ENCODE assay signal across 1 cellular context in the genomic region with DNA sequence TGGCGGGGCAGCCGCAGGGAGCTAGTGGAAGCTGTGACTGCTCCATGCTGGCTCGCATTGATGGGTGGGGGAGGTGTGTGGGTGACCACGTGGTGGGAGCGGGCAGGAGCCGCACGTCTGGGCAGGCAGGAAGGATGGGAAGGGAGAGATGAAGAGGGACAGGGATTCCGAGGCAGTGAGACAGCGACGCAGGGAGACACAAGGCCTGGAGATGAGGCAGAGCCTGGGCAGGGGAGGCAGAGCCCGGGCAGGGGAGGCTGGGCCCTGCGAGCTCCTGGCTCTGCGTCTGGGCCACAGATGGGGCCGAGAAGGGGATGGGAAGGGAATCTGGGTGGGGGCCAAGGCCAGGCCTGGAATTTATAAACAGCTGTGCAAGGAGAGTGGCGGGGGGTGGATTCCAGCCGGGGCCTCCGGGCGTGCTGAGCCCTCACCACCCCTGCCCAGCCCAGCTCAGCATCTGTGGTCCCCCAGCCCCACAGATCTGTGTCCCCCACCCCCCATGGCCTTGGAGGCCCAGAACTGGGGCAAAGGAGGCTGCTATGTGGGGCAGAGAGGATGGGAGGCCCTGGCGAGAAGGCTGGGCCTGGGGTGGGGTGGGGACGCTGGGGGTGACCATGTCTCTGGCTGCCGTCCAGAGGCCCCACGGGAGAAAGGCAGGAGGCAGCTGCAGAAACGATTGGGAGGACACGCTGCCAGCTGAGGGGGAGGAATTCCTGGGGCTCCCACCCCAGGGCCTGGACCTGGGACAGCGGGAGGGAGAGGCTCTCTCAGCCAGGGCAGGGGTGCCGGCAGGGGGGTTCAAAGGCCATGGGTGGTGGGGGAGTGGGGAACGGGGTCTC.
TF ChIP-seq lines count a peak whose summit lies in the region.

No MANE protein-coding gene starts in this region.

TF ChIP-seq in HepG2, 621 proteins besides CTCF, POLR2A, EP300 and RAD21 (continued from another document and continues in another):
- TF ChIP-seq UBTF (CRISPR knock-in tag; IDR thresholded peaks at IDR 0.05), result peak; percentile 66
- TF ChIP-seq SP1 (IDR thresholded peaks at IDR 0.05), result no peak
- no peak for TF ChIP-seq SP1 (CRISPR knock-in tag; IDR thresholded peaks at IDR 0.05)
- TF ChIP-seq ZNF747 (CRISPR knock-in tag; IDR thresholded peaks at IDR 0.05; ENCODE audit: borderline replicate concordance), result no peak
- no peak for TF ChIP-seq ATAD3A (CRISPR knock-in tag; IDR thresholded peaks at IDR 0.05)
- no peak for TF ChIP-seq NFATC3 (CRISPR knock-in tag; IDR thresholded peaks at IDR 0.05)
- TF ChIP-seq RARG (CRISPR knock-in tag; IDR thresholded peaks at IDR 0.05; ENCODE audit: low read depth), result no peak
- TF ChIP-seq ZFX (CRISPR knock-in tag; IDR thresholded peaks at IDR 0.05; ENCODE audit: low read depth), result peak; percentile 90; the same call in 1 of the 2 replicates
- TF ChIP-seq, protein P1, sequence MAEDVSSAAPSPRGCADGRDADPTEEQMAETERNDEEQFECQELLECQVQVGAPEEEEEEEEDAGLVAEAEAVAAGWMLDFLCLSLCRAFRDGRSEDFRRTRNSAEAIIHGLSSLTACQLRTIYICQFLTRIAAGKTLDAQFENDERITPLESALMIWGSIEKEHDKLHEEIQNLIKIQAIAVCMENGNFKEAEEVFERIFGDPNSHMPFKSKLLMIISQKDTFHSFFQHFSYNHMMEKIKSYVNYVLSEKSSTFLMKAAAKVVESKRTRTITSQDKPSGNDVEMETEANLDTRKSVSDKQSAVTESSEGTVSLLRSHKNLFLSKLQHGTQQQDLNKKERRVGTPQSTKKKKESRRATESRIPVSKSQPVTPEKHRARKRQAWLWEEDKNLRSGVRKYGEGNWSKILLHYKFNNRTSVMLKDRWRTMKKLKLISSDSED (CRISPR knock-in tag; IDR thresholded peaks at IDR 0.05), result no peak
- TF ChIP-seq, protein P2, sequence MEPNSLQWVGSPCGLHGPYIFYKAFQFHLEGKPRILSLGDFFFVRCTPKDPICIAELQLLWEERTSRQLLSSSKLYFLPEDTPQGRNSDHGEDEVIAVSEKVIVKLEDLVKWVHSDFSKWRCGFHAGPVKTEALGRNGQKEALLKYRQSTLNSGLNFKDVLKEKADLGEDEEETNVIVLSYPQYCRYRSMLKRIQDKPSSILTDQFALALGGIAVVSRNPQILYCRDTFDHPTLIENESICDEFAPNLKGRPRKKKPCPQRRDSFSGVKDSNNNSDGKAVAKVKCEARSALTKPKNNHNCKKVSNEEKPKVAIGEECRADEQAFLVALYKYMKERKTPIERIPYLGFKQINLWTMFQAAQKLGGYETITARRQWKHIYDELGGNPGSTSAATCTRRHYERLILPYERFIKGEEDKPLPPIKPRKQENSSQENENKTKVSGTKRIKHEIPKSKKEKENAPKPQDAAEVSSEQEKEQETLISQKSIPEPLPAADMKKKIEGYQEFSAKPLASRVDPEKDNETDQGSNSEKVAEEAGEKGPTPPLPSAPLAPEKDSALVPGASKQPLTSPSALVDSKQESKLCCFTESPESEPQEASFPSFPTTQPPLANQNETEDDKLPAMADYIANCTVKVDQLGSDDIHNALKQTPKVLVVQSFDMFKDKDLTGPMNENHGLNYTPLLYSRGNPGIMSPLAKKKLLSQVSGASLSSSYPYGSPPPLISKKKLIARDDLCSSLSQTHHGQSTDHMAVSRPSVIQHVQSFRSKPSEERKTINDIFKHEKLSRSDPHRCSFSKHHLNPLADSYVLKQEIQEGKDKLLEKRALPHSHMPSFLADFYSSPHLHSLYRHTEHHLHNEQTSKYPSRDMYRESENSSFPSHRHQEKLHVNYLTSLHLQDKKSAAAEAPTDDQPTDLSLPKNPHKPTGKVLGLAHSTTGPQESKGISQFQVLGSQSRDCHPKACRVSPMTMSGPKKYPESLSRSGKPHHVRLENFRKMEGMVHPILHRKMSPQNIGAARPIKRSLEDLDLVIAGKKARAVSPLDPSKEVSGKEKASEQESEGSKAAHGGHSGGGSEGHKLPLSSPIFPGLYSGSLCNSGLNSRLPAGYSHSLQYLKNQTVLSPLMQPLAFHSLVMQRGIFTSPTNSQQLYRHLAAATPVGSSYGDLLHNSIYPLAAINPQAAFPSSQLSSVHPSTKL (CRISPR knock-in tag; IDR thresholded peaks at IDR 0.05), result peak; percentile 38; the same call in 1 of the 2 replicates
- TF ChIP-seq, protein P3, sequence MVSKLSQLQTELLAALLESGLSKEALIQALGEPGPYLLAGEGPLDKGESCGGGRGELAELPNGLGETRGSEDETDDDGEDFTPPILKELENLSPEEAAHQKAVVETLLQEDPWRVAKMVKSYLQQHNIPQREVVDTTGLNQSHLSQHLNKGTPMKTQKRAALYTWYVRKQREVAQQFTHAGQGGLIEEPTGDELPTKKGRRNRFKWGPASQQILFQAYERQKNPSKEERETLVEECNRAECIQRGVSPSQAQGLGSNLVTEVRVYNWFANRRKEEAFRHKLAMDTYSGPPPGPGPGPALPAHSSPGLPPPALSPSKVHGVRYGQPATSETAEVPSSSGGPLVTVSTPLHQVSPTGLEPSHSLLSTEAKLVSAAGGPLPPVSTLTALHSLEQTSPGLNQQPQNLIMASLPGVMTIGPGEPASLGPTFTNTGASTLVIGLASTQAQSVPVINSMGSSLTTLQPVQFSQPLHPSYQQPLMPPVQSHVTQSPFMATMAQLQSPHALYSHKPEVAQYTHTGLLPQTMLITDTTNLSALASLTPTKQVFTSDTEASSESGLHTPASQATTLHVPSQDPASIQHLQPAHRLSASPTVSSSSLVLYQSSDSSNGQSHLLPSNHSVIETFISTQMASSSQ (IDR thresholded peaks at IDR 0.05; ENCODE audit: low read depth), result no peak
- TF ChIP-seq, protein P3 (CRISPR knock-in tag; IDR thresholded peaks at IDR 0.05; ENCODE audit: borderline replicate concordance), result no peak
- no peak for TF ChIP-seq XBP1 (CRISPR knock-in tag; IDR thresholded peaks at IDR 0.05)
- 0 out of 2 replicates have a peak, but pooled peaks have one; percentile 18 for TF ChIP-seq GATAD2A (CRISPR knock-in tag; IDR thresholded peaks at IDR 0.05)
- TF ChIP-seq, protein P4, sequence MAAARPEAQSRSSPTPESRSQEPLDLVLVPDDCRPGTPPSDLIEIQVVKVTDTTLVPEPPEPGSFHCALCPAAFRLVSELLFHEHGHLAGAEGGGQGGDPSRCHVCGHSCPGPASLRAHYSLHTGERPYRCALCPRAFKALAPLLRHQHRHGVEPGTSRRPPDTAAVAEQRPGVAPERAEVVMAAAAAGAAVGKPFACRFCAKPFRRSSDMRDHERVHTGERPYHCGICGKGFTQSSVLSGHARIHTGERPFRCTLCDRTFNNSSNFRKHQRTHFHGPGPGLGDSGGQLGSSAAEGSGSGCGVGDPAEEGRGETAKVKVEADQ (CRISPR knock-in tag; IDR thresholded peaks at IDR 0.05; ENCODE audit: borderline replicate concordance), result no peak
- no peak for TF ChIP-seq ETV5 (CRISPR knock-in tag; IDR thresholded peaks at IDR 0.05; ENCODE audit: borderline replicate concordance)
- 0 out of 2 replicates have a peak, but pooled peaks have one; percentile 26 for TF ChIP-seq SNAPC4 (CRISPR knock-in tag; IDR thresholded peaks at IDR 0.05)
- peak; percentile 50 for TF ChIP-seq SAP130 (CRISPR knock-in tag; IDR thresholded peaks at IDR 0.05; ENCODE audit: low read depth)
- TF ChIP-seq, protein P5, sequence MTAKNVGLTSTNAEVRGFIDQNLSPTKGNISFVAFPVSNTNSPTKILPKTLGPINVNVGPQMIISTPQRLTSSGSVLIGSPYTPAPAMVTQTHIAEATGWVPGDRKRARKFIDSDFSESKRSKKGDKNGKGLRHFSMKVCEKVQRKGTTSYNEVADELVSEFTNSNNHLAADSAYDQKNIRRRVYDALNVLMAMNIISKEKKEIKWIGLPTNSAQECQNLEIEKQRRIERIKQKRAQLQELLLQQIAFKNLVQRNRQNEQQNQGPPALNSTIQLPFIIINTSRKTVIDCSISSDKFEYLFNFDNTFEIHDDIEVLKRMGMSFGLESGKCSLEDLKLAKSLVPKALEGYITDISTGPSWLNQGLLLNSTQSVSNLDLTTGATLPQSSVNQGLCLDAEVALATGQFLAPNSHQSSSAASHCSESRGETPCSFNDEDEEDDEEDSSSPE (CRISPR knock-in tag; IDR thresholded peaks at IDR 0.05), result no peak
- TF ChIP-seq ZNF780A (CRISPR knock-in tag; IDR thresholded peaks at IDR 0.05), result no peak
- no peak for TF ChIP-seq ZNF775 (CRISPR knock-in tag; IDR thresholded peaks at IDR 0.05; ENCODE audit: borderline replicate concordance)
- 0 out of 2 replicates have a peak, but pooled peaks have one; percentile 30 for TF ChIP-seq TBX2 (CRISPR knock-in tag; IDR thresholded peaks at IDR 0.05; ENCODE audit: borderline replicate concordance)
- TF ChIP-seq ZSCAN25 (CRISPR knock-in tag; IDR thresholded peaks at IDR 0.05), result peak; percentile 70; the same call in 1 of the 2 replicates
- no peak for TF ChIP-seq ZNF563 (CRISPR knock-in tag; IDR thresholded peaks at IDR 0.05)
- no peak for TF ChIP-seq TP53 (CRISPR knock-in tag; conservative IDR thresholded peaks at IDR 0.05)
- TF ChIP-seq, protein P6, sequence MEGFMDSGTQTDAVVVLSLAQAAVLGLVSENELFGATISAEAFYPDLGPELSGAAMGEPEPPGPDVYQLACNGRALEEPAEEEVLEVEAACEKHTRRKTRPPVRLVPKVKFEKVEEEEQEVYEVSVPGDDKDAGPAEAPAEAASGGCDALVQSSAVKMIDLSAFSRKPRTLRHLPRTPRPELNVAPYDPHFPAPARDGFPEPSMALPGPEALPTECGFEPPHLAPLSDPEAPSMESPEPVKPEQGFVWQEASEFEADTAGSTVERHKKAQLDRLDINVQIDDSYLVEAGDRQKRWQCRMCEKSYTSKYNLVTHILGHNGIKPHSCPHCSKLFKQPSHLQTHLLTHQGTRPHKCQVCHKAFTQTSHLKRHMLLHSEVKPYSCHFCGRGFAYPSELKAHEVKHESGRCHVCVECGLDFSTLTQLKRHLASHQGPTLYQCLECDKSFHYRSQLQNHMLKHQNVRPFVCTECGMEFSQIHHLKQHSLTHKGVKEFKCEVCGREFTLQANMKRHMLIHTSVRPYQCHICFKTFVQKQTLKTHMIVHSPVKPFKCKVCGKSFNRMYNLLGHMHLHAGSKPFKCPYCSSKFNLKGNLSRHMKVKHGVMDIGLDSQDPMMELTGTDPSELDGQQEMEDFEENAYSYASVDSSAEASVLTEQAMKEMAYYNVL (CRISPR knock-in tag; IDR thresholded peaks at IDR 0.05; ENCODE audit: borderline replicate concordance), result peak; percentile 57; the same call in 1 of the 2 replicates
- TF ChIP-seq CBX2 (IDR thresholded peaks at IDR 0.05; ENCODE audit: low read depth, low read length), result no peak
- no peak for TF ChIP-seq CBX2 (CRISPR knock-in tag; IDR thresholded peaks at IDR 0.05; ENCODE audit: low read depth)
- TF ChIP-seq GZF1 (CRISPR knock-in tag; IDR thresholded peaks at IDR 0.05), result no peak
- no peak for TF ChIP-seq KLF6 (CRISPR knock-in tag; IDR thresholded peaks at IDR 0.05)
- TF ChIP-seq KLF12 (CRISPR knock-in tag; IDR thresholded peaks at IDR 0.05; ENCODE audit: borderline replicate concordance), result no peak
- 0 out of 2 replicates have a peak, but pooled peaks have one; percentile 45 for TF ChIP-seq SAFB2 (CRISPR knock-in tag; IDR thresholded peaks at IDR 0.05; ENCODE audit: borderline replicate concordance, low read depth)
- TF ChIP-seq FOXA3 (CRISPR knock-in tag; IDR thresholded peaks at IDR 0.05), result no peak
